ENCODE assay signal across 23 cellular contexts in the genomic region with DNA sequence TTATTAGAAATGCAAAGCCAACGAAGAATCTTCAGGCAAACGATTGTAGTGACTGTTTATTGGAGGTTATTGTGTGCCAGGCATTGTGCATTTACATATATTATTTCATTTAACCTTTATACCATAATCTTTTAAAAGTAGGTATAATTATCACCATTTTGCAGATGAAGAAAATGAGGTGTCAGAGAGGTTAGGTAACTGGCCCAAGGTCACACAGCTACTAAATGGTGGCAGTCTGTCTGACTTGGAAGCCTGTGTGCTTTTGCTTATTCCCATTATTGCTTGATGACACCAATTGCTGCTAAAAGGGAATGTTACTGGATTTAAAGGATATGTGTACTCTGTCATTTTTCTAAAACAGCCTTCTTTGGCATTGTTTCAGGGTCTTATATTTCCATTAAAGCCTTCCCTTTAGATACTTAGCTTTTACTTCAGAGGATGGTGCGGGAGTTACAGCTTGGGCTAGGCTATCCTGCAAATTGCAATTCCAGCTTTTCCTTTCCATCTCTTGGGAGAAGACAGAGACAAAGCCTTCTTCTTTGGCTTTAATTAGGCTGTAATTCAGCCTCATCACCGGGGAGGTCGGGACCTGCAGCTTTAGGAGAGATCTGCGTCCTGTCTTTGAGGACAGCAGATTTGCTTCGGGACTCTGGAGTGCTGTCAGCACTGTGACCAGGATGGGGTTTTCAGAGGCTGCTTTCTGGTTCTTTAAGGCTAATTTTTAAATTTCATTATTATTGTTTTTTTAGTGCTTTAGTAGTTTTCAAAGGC. TPM values are rescaled to one million over a fixed set of nuclear protein-coding genes. Genes with fewer than 3 reads are reported as not detected.
DNase-seq lines count a peak whose midpoint lies in the region; ATAC-seq and TF ChIP-seq lines count a peak whose summit lies in the region.
"Had no signal": no experiment of that assay in that cellular context is flagged by ENCODE, and none has a peak within 500 bp of the region (broad histone marks: within the 10 kb centered on the region; RNA-seq: fewer than 3 reads in every experiment).

No MANE protein-coding gene starts in this region.

- no peak for TF ChIP-seq EP300 in transverse colon (IDR thresholded peaks at IDR 0.05; ENCODE audit: low read depth)

- intact Hi-C loops in Right ventricle myocardium inferior (cut with DNase I): no loop called here
- intact Hi-C loops in right cardiac atrium (cut with DNase I): no loop called here
- intact Hi-C loops in transverse colon (cut with DNase I; ENCODE audit: low total_unique reads): no loop called here

- ATAC-seq in Right ventricle myocardium inferior (peak; percentile 46), right cardiac atrium (no peak), SK-N-SH treated with all-trans-retinoic acid at 6 μM for 48 hours (no peak)
- ATAC-seq: activated CD4-positive, alpha-beta T cell treated with anti-CD3 and anti-CD28 coated beads for 36 hours; activated naive CD4-positive, alpha-beta T cell treated with anti-CD3 and anti-CD28 coated beads, Interleukin-2, amount 50 U/mL, for 72 hours; GM12878; lower lobe of right lung had no signal

- H3K4me1 Mint-ChIP-seq in osteocyte (ENCODE audit: unreplicated experiment): peaks cover 40% of the 10 kb centered on the region
- peaks cover 20% of the 10 kb centered on the region for H3K4me1 Mint-ChIP-seq in mesothelial cell of epicardium
- H3K4me1 Mint-ChIP-seq: activated CD4-positive, alpha-beta T cell treated with anti-CD3 and anti-CD28 coated beads for 36 hours; B cell; immature natural killer cell had no signal

- WGBS in right cardiac atrium: 42% methylated on average over 7 of the region's 7 CpGs
- 58 to 69% methylated on average over 5 to 7 of the region's 7 CpGs for WGBS in transverse colon (ENCODE audit: low coverage in 1 of 2), 2 donors

- TF ChIP-seq POLR2A in transverse colon (IDR thresholded peaks at IDR 0.05): no peak

- H3K4me1 ChIP-seq in right cardiac atrium (ENCODE audit: control insufficient read depth, insufficient read depth, low read length) (no peaks in the 10 kb centered on the region), transverse colon (peaks cover 0 to 11% (median 5%) of the 10 kb centered on the region in 4 donors)

- H3K9me3 ChIP-seq in right cardiac atrium (ENCODE audit: control insufficient read depth, low read length) (no peaks in the 10 kb centered on the region), transverse colon (no peaks in the 10 kb centered on the region)
- H3K9me3 ChIP-seq: lower lobe of right lung had no signal

- H3K27me3 Mint-ChIP-seq in osteocyte (ENCODE audit: unreplicated experiment) (no peaks in the 10 kb centered on the region), mesothelial cell of epicardium (ENCODE audit: low read depth) (no peaks in the 10 kb centered on the region)

- peaks cover 5% of the 10 kb centered on the region for H3K36me3 Mint-ChIP-seq in osteocyte (ENCODE audit: unreplicated experiment)
- H3K36me3 Mint-ChIP-seq in mesothelial cell of epicardium: peaks cover 3% of the 10 kb centered on the region
- H3K36me3 Mint-ChIP-seq: activated naive CD4-positive, alpha-beta T cell treated with anti-CD3 and anti-CD28 coated beads, Interleukin-2, amount 50 U/mL, for 72 hours; immature natural killer cell had no signal

- H3K27me3 ChIP-seq in right cardiac atrium (ENCODE audit: control insufficient read depth, insufficient read depth) (no peaks in the 10 kb centered on the region), transverse colon (no peaks in the 10 kb centered on the region)

- no peak overlapping the region for H3K4me3 Mint-ChIP-seq in osteocyte (ENCODE audit: unreplicated experiment)
- no peak overlapping the region for H3K4me3 Mint-ChIP-seq in mesothelial cell of epicardium
- H3K4me3 Mint-ChIP-seq: activated CD4-positive, alpha-beta T cell treated with anti-CD3 and anti-CD28 coated beads for 36 hours; B cell; immature natural killer cell had no signal

- in situ Hi-C loops in transverse colon (cut with MboI; ENCODE audit: low pct_ligation_motif_present in 1 of 4, low pct_unique_long_range_greater_than_20kb in 1 of 4, low sequenced_read_pairs in 3 of 4): no loop called here

- peaks cover 4% of the 10 kb centered on the region for H3K9me3 Mint-ChIP-seq in osteocyte (ENCODE audit: unreplicated experiment)
- peaks cover 8% of the 10 kb centered on the region for H3K9me3 Mint-ChIP-seq in mesothelial cell of epicardium
- H3K9me3 Mint-ChIP-seq: activated naive CD4-positive, alpha-beta T cell treated with anti-CD3 and anti-CD28 coated beads, Interleukin-2, amount 50 U/mL, for 72 hours; immature natural killer cell had no signal

- H3K27ac ChIP-seq in right cardiac atrium (ENCODE audit: low read length) (no peak overlapping the region), transverse colon (peak overlapping the region in 3 of 4 donors; percentile 5 to 41 (median 28))

- peak overlapping the region; percentile 27 for H3K27ac Mint-ChIP-seq in osteocyte (ENCODE audit: unreplicated experiment)
- no peak overlapping the region for H3K27ac Mint-ChIP-seq in mesothelial cell of epicardium
- H3K27ac Mint-ChIP-seq: activated CD4-positive, alpha-beta T cell treated with anti-CD3 and anti-CD28 coated beads for 36 hours; activated naive CD4-positive, alpha-beta T cell treated with anti-CD3 and anti-CD28 coated beads, Interleukin-2, amount 50 U/mL, for 72 hours; B cell; immature natural killer cell had no signal

- DNase-seq in Right ventricle myocardium inferior (ENCODE audit: missing footprints) (no peak), right cardiac atrium (no peak), fibroblast of villous mesenchyme (ENCODE audit: low read depth) (peak; percentile 59), osteocyte (ENCODE audit: extremely low spot score, unreplicated experiment) (no peak), transverse colon (no peak), mesothelial cell of epicardium (ENCODE audit: low spot score in 2 of 2, unreplicated experiment in 2 of 2) (no peak)
- no peak for DNase-seq in stimulated activated CD8-positive, alpha-beta memory T cell treated with anti-CD3 and anti-CD28 coated beads, Interleukin-4, amount 100 ng/mL, for 48 hours
- DNase-seq: 8988T; activated CD4-positive, alpha-beta T cell treated with anti-CD3 and anti-CD28 coated beads for 36 hours; aorta; central memory CD4-positive, alpha-beta T cell; DMS79 treated with DMSO at 0.1 percent for 48 hours; HCEC 1CT; immature natural killer cell; lower lobe of right lung; NCI-H2171 treated with DMSO at 0.1 percent for 48 hours; NCI-H526; nucleus accumbens; SHP77 had no signal

- H3K4me3 ChIP-seq in right cardiac atrium (ENCODE audit: low read length) (no peak overlapping the region), fibroblast of villous mesenchyme (ENCODE audit: low read depth, low read length) (no peak overlapping the region), transverse colon (no peak overlapping the region)
- H3K4me3 ChIP-seq: GM12878, lower lobe of right lung had no signal

- TF ChIP-seq CTCF in fibroblast of villous mesenchyme (IDR thresholded peaks at IDR 0.05; ENCODE audit: insufficient read depth, low read depth, low read length) (no peak), osteocyte (IDR thresholded peaks at IDR 0.05) (no peak), transverse colon (IDR thresholded peaks at IDR 0.05) (no peak), mesothelial cell of epicardium (IDR thresholded peaks at IDR 0.05; ENCODE audit: unreplicated experiment) (no peak)

- H3K36me3 ChIP-seq in transverse colon: no peaks in the 10 kb centered on the region
- H3K36me3 ChIP-seq: lower lobe of right lung had no signal

TF ChIP-seq in SK-N-SH treated with all-trans-retinoic acid at 6 μM for 48 hours, 23 proteins besides CTCF, POLR2A, EP300 and RAD21 (continues in another document):
- TF ChIP-seq ZC3H10 (CRISPR knock-in tag; IDR thresholded peaks at IDR 0.05) (no peak), ZFP30 (CRISPR knock-in tag; IDR thresholded peaks at IDR 0.05) (no peak), PPARA (CRISPR knock-in tag; IDR thresholded peaks at IDR 0.05; ENCODE audit: borderline replicate concordance) (no peak), RARB (CRISPR knock-in tag; IDR thresholded peaks at IDR 0.05) (no peak), ESRRG (CRISPR knock-in tag; IDR thresholded peaks at IDR 0.05) (no peak), ARNTL (CRISPR knock-in tag; IDR thresholded peaks at IDR 0.05; ENCODE audit: borderline replicate concordance, low read depth) (no peak), ZNF70 (CRISPR knock-in tag; IDR thresholded peaks at IDR 0.05) (no peak), GLIS3 (CRISPR knock-in tag; IDR thresholded peaks at IDR 0.05) (no peak), SNAI2 (CRISPR knock-in tag; IDR thresholded peaks at IDR 0.05) (no peak), ZNF8 (CRISPR knock-in tag; IDR thresholded peaks at IDR 0.05) (no peak), BACH2 (CRISPR knock-in tag; IDR thresholded peaks at IDR 0.05; ENCODE audit: borderline replicate concordance) (no peak), OSR1 (CRISPR knock-in tag; IDR thresholded peaks at IDR 0.05) (no peak), TCF4 (CRISPR knock-in tag; IDR thresholded peaks at IDR 0.05; ENCODE audit: borderline replicate concordance) (no peak), TOX (CRISPR knock-in tag; IDR thresholded peaks at IDR 0.05; ENCODE audit: borderline replicate concordance) (no peak), ZNF565 (CRISPR knock-in tag; conservative IDR thresholded peaks at IDR 0.05; ENCODE audit: low read depth) (no peak)
- TF ChIP-seq, protein P1, sequence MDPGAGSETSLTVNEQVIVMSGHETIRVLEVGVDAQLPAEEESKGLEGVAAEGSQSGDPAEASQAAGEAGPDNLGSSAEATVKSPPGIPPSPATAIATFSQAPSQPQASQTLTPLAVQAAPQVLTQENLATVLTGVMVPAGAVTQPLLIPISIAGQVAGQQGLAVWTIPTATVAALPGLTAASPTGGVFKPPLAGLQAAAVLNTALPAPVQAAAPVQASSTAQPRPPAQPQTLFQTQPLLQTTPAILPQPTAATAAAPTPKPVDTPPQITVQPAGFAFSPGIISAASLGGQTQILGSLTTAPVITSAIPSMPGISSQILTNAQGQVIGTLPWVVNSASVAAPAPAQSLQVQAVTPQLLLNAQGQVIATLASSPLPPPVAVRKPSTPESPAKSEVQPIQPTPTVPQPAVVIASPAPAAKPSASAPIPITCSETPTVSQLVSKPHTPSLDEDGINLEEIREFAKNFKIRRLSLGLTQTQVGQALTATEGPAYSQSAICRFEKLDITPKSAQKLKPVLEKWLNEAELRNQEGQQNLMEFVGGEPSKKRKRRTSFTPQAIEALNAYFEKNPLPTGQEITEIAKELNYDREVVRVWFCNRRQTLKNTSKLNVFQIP (CRISPR knock-in tag; IDR thresholded peaks at IDR 0.05; ENCODE audit: borderline replicate concordance, low read depth): no peak

RNA-seq across cellular contexts. Expression of a gene that starts 37.4 kb away (rescaled TPM):
- total RNA-seq in Right ventricle myocardium inferior (12.8 TPM), right cardiac atrium (10 to 100 TPM in 3 of 4 donors, 1 to 10 TPM in 1; 9.8 to 16.9 (median 15.0) TPM), fibroblast of villous mesenchyme (34.8 and 70.4 TPM in 2 replicates), osteocyte (84.2 and 96.6 TPM in 2 replicates), transverse colon (100 to 1,000 TPM in 1 of 4 donors, 10 to 100 TPM in 2, 1 to 10 TPM in 1; 10.0 to 101 (median 70.0) TPM), mesothelial cell of epicardium (124 to 134 TPM (median 130 TPM) in 3 replicates)
- 12.8 TPM for polyA plus RNA-seq in right cardiac atrium
